In the genomic region with DNA sequence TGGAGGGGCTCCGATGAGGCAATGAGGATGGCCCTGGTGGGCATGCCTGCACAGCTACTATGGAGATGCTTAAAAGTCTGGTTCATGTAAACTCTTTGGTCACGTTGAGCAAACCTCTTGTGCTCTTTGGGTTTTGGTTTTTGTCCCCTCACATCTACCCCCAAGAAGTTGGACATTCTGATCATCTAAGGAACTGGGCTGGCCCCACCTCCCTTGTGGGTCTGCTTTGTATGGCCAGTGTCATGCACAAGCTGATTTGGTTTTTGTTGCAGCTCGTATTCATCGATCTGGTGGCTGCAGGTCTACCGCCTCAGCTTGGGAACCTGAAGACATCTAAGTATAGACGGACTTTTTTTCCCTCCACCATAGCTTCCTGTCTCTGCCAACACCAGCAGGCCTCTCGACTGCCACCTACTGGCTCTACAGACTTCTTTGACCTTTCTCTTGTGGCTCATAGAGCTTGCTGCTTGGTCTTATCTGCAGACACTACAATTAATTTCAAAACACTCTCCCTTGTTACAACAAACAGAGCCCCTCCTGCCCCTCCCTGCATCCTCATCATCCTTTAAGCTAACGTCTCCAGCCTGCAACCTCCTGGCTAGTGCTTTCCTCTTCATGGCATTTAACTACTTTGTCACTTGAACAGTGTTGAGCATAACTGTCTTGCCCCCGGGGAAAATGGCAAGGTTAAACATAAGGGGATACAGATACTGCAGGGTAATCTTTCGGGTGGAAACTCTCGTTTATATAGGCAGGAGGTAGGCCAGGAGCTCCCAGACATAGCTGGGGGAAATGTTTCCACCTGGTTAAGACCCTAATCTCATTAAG, we compare ENCODE assay signal across 8 cellular contexts. TPM values are rescaled to one million over a fixed set of nuclear protein-coding genes. Genes with fewer than 3 reads are reported as not detected.
DNase-seq lines count a peak whose midpoint lies in the region; ATAC-seq, FAIRE-seq and TF ChIP-seq lines count a peak whose summit lies in the region.

No MANE protein-coding gene starts in this region.

- DNase-seq in BJ (ENCODE audit: low read depth) (peak; percentile 20), GM19239 (ENCODE audit: insufficient read length, low spot score) (peak; percentile 67), NCI-H446 treated with DMSO at 0.1 percent for 48 hours (lab: John Stamatoyannopoulos, UW) (peak; percentile 44), cerebellar cortex (ENCODE audit: low spot score) (peak; percentile 89), left lobe of liver (ENCODE audit: low spot score) (peak; percentile 75)
- DNase-seq in activated CD4-positive, alpha-beta T cell treated with anti-CD3 and anti-CD28 coated beads for 1 hour = peak; percentile 42
- peak; percentile 77 for DNase-seq in stimulated activated CD4-positive, alpha-beta T cell treated with anti-CD3 and anti-CD28 coated beads, Interleukin-4, amount 100 ng/mL, for 24 hours

- H3K27me3 ChIP-seq in BJ (ENCODE audit: control insufficient read depth, insufficient read depth, low read length) = no peaks in the 10 kb centered on the region

- TF ChIP-seq CTCF in BJ (IDR thresholded peaks at IDR 0.05; ENCODE audit: insufficient read depth, low read depth, low read length) = peak; percentile 92

- H3K4me3 ChIP-seq in BJ (ENCODE audit: low read depth, low read length) = no peak overlapping the region

- FAIRE-seq in GM19239 (lab: Jason Lieb, UNC) = peak; percentile 95

- peaks cover 6% of the 10 kb centered on the region for H3K36me3 ChIP-seq in BJ (ENCODE audit: control insufficient read depth, insufficient read depth, low read length)

- CTCF ChIA-PET in BJ (lab: Yijun Ruan, JAX) = interaction anchor here (0.6 to 18.0 kb wide), 43 partner anchors 9 to 741 kb away, joined by 3 to 292 read pairs (median 4); a partner anchor contains a TSS

- POLR2A ChIA-PET in BJ (lab: Charles Lee) = interaction anchor here (0.6 kb wide), 1 partner anchor 377 kb away, joined by 19 read pairs; no protein-coding TSS in a partner anchor

- ATAC-seq in HG03378 (IDR thresholded peaks at IDR 0.05; ENCODE audit: unreplicated experiment) = peak; percentile 90
- peak; percentile 93 for ATAC-seq in left lobe of liver

RNA-seq across cellular contexts. Expression of a gene that starts 34.5 kb away (rescaled TPM):
- polyA plus RNA-seq in BJ (2011; rRNA removed) = 15.4 and 18.4 TPM in 2 replicates
- 12.2 and 19.1 TPM in 2 replicates for polyA minus RNA-seq in BJ (2011; rRNA and poly(A)+ RNA removed)
- 8.1 TPM for total RNA-seq in left lobe of liver

RNA-seq across cellular contexts. Expression of a gene that starts 34.9 kb away (rescaled TPM):
- 11.0 and 21.8 TPM in 2 replicates for polyA plus RNA-seq in BJ (2011; rRNA removed)
- 12.7 and 15.1 TPM in 2 replicates for polyA minus RNA-seq in BJ (2011; rRNA and poly(A)+ RNA removed)
- total RNA-seq in left lobe of liver = 15.5 TPM

Comparison
In these comparisons a context has a peak if more than half of its experiments do, and no peak if none do; other contexts are left out.
1. DNase-seq: peak in every context shown above with its lines; median percentile 89 in cerebellar cortex; 77 in stimulated activated CD4-positive, alpha-beta T cell treated with anti-CD3 and anti-CD28 coated beads, Interleukin-4, amount 100 ng/mL, for 24 hours; 75 in left lobe of liver; 67 in GM19239; 44 in NCI-H446 treated with DMSO at 0.1 percent for 48 hours; 42 in activated CD4-positive, alpha-beta T cell treated with anti-CD3 and anti-CD28 coated beads for 1 hour; 20 in BJ.